In genomic region chr10:102641398-102641797, GRCh38 we compare ENCODE assay signal across 8 cellular contexts. TPM values are rescaled to one million over a fixed set of nuclear protein-coding genes. Genes with fewer than 3 reads are reported as not detected.
DNase-seq lines count a peak whose midpoint lies in the region; ATAC-seq, FAIRE-seq and TF ChIP-seq lines count a peak whose summit lies in the region.

No MANE protein-coding gene starts in this region.

- H3K9ac ChIP-seq in BLaER1 (peak overlapping the region; percentile 97), muscle layer of colon (ENCODE audit: low read length) (peak overlapping the region; percentile 87)

- H3K27me3 ChIP-seq in BLaER1 (no peaks in the 10 kb centered on the region), muscle layer of colon (ENCODE audit: control insufficient read depth in 1 of 2, insufficient read depth in 2 of 2, low read length in 2 of 2) (no peaks in the 10 kb centered on the region)

- H3K27ac Mint-ChIP-seq in MCF 10A (ENCODE audit: low read depth, unreplicated experiment): peak overlapping the region; percentile 85

- peaks cover 9% of the 10 kb centered on the region for H3K36me3 Mint-ChIP-seq in MCF 10A (ENCODE audit: insufficient read depth, unreplicated experiment)

- no peak for ATAC-seq in GM19455 (IDR thresholded peaks at IDR 0.05; ENCODE audit: unreplicated experiment)

- peak overlapping the region; percentile 90 for H3K4me3 Mint-ChIP-seq in MCF 10A (ENCODE audit: unreplicated experiment)

- H3K27ac ChIP-seq in BLaER1 (peak overlapping the region; percentile 73), muscle layer of colon (ENCODE audit: low read depth, low read length) (peak overlapping the region; percentile 81)

- intact Hi-C loops in MCF 10A (cut with micrococcal nuclease): loop anchor here (5.0 kb wide), 1 partner anchor 44 kb away; no protein-coding TSS in a partner anchor

- POLR2A ChIA-PET in MCF 10A (lab: Yijun Ruan, JAX): interaction anchor here (0.5 to 2.4 kb wide), 19 partner anchors 9 to 852 kb away, joined by 3 to 35 read pairs (median 4); partner anchors contain the start of genes ACTR1A, ARL3, C10orf95 and NEURL1

- H3K4me1 Mint-ChIP-seq in MCF 10A (ENCODE audit: insufficient read depth, unreplicated experiment): peaks cover 18% of the 10 kb centered on the region

- no peak for DNase-seq in LNCaP clone FGC (ENCODE audit: low read depth)
- DNase-seq in MCF 10A (ENCODE audit: unreplicated experiment): no peak
- no peak for DNase-seq in GM19239 (ENCODE audit: insufficient read length, low spot score)
- no peak for DNase-seq in NCI-H82 treated with DMSO at 0.1 percent for 48 hours (lab: John Stamatoyannopoulos, UW; ENCODE audit: unreplicated experiment)
- DNase-seq in pons (ENCODE audit: low spot score): no peak

- peaks cover 8% of the 10 kb centered on the region for H3K4me1 ChIP-seq in BLaER1
- peaks cover 3% of the 10 kb centered on the region for H3K4me1 ChIP-seq in muscle layer of colon (ENCODE audit: insufficient read depth, low read length)

- H3K27me3 Mint-ChIP-seq in MCF 10A (ENCODE audit: insufficient read depth, unreplicated experiment): no peaks in the 10 kb centered on the region

- H3K9me3 ChIP-seq in BLaER1 (no peaks in the 10 kb centered on the region), muscle layer of colon (ENCODE audit: low read length) (no peaks in the 10 kb centered on the region)

- H3K4me3 ChIP-seq in BLaER1: peak overlapping the region; percentile 95
- peak overlapping the region; percentile 78 for H3K4me3 ChIP-seq in LNCaP clone FGC (ENCODE audit: low read depth, low read length)
- H3K4me3 ChIP-seq in muscle layer of colon (ENCODE audit: low read depth in 1 of 2, low read length in 2 of 2): peak overlapping the region in 1 of 2 donors; percentile 83

- H3K4me2 ChIP-seq in BLaER1: peak overlapping the region; percentile 74

- H3K36me3 ChIP-seq in BLaER1 (no peaks in the 10 kb centered on the region), muscle layer of colon (ENCODE audit: insufficient read depth, low read length) (no peaks in the 10 kb centered on the region)

- peaks cover 14% of the 10 kb centered on the region for H4K20me1 ChIP-seq in BLaER1

- no peak for FAIRE-seq in GM19239 (lab: Jason Lieb, UNC)

- BruUV-seq in MCF 10A (replicated peaks; lab: Mats Ljungman, UMichigan): no TSS peak

- H3K9me3 Mint-ChIP-seq in MCF 10A (ENCODE audit: unreplicated experiment): no peaks in the 10 kb centered on the region

- CTCF ChIA-PET in MCF 10A (lab: Yijun Ruan, JAX): interaction anchor here (1.3 kb wide), 1 partner anchor 47 kb away, joined by 4 read pairs; no protein-coding TSS in a partner anchor

- TF ChIP-seq CTCF in LNCaP clone FGC (IDR thresholded peaks at IDR 0.05; ENCODE audit: control insufficient read depth, extremely low read depth, insufficient read depth) (no peak), MCF 10A (IDR thresholded peaks at IDR 0.05; ENCODE audit: unreplicated experiment) (no peak)

RNA-seq across cellular contexts. Expression of gene TRIM8, which starts 2.9 kb away (rescaled TPM):
- 73.5 and 78.1 TPM in 2 replicates for total RNA-seq in MCF 10A (2022)
